ENCODE assay signal across 8 cellular contexts in the genomic region with DNA sequence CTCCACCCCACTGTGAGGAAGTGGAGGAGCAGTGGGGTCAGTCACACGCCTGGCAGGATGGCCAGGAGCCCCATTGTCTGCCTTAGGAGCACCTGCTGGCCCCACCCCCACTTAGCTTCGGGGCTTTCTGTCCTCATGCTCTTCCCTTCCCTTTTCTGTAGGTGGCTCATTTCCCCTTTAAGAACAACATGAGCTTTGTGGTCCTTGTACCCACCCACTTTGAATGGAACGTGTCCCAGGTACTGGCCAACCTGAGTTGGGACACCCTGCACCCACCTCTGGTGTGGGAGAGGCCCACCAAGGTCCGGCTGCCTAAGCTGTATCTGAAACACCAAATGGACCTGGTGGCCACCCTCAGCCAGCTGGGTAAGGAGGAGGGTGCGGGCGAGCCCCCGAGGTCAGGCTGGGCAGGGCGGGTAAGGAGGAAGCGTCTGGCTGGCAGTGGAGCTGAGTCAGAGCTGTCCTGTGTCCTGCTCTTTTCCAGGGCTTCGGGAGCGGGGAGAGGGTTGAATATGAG.
DNase-seq lines count a peak whose midpoint lies in the region.

No MANE protein-coding gene starts in this region.

- DNase-seq in GDM1 (lab: John Stamatoyannopoulos, UW) (peak; percentile 38), NOMO-1 treated with DMSO at 0.1 percent for 48 hours (lab: John Stamatoyannopoulos, UW; ENCODE audit: unreplicated experiment) (peak; percentile 71), epithelial cell of prostate (ENCODE audit: low read depth, low spot score) (no peak), pons (ENCODE audit: low spot score) (peak; percentile 52), HCEC 1CT (no peak), SW 1271 (lab: John Stamatoyannopoulos, UW) (no peak), T-helper 2 cell (no peak)
- no peak for DNase-seq in activated naive CD4-positive, alpha-beta T cell treated with Interleukin-2 at 50 U/mL for 16 hours

- peak overlapping the region; percentile 53 for H3K27ac ChIP-seq in epithelial cell of prostate

Comparison
In these comparisons a context has a peak if more than half of its experiments do, and no peak if none do; other contexts are left out.
1. DNase-seq: peak in GDM1 (single experiment), NOMO-1 treated with DMSO at 0.1 percent for 48 hours (single experiment) and pons (single experiment); none in epithelial cell of prostate (single experiment), HCEC 1CT (single experiment), SW 1271 (0 of 2), T-helper 2 cell (0 of 5) and activated naive CD4-positive, alpha-beta T cell treated with Interleukin-2 at 50 U/mL for 16 hours (single experiment).